18 cellular contexts compared by ENCODE assay signal in the genomic region with DNA sequence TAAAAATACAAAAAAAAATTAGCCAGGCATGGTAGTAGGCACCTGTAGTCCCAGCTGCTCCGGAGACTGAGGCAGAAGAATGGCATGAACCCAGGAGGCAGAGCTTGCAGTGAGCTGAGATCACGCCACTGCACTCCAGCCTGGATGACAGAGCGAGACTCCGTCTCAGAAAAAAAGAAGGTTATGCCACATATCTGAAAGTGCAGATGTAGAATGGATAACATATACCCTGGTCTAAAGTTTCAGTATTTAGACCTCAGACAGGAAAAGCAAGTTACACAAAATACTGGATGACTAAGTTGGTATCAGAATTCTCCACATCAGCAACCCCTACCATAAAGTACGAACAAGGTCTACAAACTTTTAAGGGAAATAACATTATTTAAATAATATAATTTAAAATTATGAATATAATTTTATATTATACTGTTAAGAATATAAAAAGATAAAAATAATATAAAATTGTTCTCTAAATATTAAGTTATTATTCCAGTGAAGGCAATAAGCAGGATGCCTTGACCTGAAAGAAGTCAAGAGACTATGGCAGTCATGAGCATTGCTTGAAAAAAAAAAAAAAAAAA.
A peak's percentile ranks its signal among the peaks of the same experiment; 100 is the strongest.
DNase-seq lines count a peak whose midpoint lies in the region; ATAC-seq and TF ChIP-seq lines count a peak whose summit lies in the region.
"Had no signal": no experiment of that assay in that cellular context is flagged by ENCODE, and none has a peak within 500 bp of the region (broad histone marks: within the 10 kb centered on the region; RNA-seq: fewer than 3 reads in every experiment).

No MANE protein-coding gene starts in this region.

- peak overlapping the region; percentile 62 for H3K27ac Mint-ChIP-seq in activated CD4-positive, alpha-beta T cell treated with anti-CD3 and anti-CD28 coated beads, Interleukin-2, amount 10 ng/mL, durations not matched to agents 24 days and 14 days
- H3K27ac Mint-ChIP-seq in WTC11 (no peak overlapping the region), endothelial cell (ENCODE audit: unreplicated experiment) (no peak overlapping the region)
- peak overlapping the region; percentile 73 for H3K27ac Mint-ChIP-seq in stimulated activated memory B cell treated with anti-CD40 and anti-IgM and Interleukin-4, amounts not matched to agents 10 μg/mL and 1 μg/mL and 100 μg/mL, for 72 hours
- H3K27ac Mint-ChIP-seq: immature natural killer cell had no signal

- intact Hi-C loops in activated CD4-positive, alpha-beta T cell treated with anti-CD3 and anti-CD28 coated beads, Interleukin-2, amount 10 ng/mL, durations not matched to agents 24 days and 14 days (cut with micrococcal nuclease), result loop anchor here (1.0 to 5.0 kb wide), 4 partner anchors 34 to 275 kb away; a partner anchor contains a TSS

- POLR2A ChIA-PET in WTC11 (lab: Charles Lee), result no interaction called here

- DNase-seq in activated CD4-positive, alpha-beta T cell treated with anti-CD3 and anti-CD28 coated beads, Interleukin-2, amount 10 ng/mL, durations not matched to agents 24 days and 14 days, result no peak
- DNase-seq in activated CD4-positive, alpha-beta T cell treated with anti-CD3 and anti-CD28 coated beads for 4 hours, result no peak
- no peak for DNase-seq in WTC11 (ENCODE audit: low spot score)
- no peak for DNase-seq in stimulated activated CD4-positive, alpha-beta T cell treated with anti-CD3 and anti-CD28 coated beads, Interleukin-1b, Interleukin-23, amount 100 ng/mL, for 48 hours
- DNase-seq in endothelial cell (ENCODE audit: low spot score), result no peak
- DNase-seq: activated CD8-positive, alpha-beta memory T cell treated with anti-CD3 and anti-CD28 coated beads, Interleukin-2, amount 50 U/mL, for 48 hours; activated naive CD4-positive, alpha-beta T cell; foreskin fibroblast; immature natural killer cell; left ventricle myocardium superior; NCI-H2081; NCI-H446; psoas muscle; stimulated activated CD4-positive, alpha-beta T cell treated with anti-CD3 and anti-CD28 coated beads, Interleukin-2, amount 100 ng/mL, for 48 hours had no signal

- H3K27me3 Mint-ChIP-seq in activated CD4-positive, alpha-beta T cell treated with anti-CD3 and anti-CD28 coated beads, Interleukin-2, amount 10 ng/mL, durations not matched to agents 24 days and 14 days, result no peaks in the 10 kb centered on the region
- no peaks in the 10 kb centered on the region for H3K27me3 Mint-ChIP-seq in WTC11 (ENCODE audit: low read depth)
- H3K27me3 Mint-ChIP-seq in stimulated activated memory B cell treated with anti-CD40 and anti-IgM and Interleukin-4, amounts not matched to agents 10 μg/mL and 1 μg/mL and 100 μg/mL, for 72 hours, result no peaks in the 10 kb centered on the region
- H3K27me3 Mint-ChIP-seq in endothelial cell (ENCODE audit: unreplicated experiment), result no peaks in the 10 kb centered on the region
- H3K27me3 Mint-ChIP-seq: central memory CD8-positive, alpha-beta T cell had no signal

- H3K9me3 Mint-ChIP-seq in activated CD4-positive, alpha-beta T cell treated with anti-CD3 and anti-CD28 coated beads, Interleukin-2, amount 10 ng/mL, durations not matched to agents 24 days and 14 days, result peaks cover 8% of the 10 kb centered on the region
- peaks cover 9% of the 10 kb centered on the region for H3K9me3 Mint-ChIP-seq in WTC11
- H3K9me3 Mint-ChIP-seq in stimulated activated memory B cell treated with anti-CD40 and anti-IgM and Interleukin-4, amounts not matched to agents 10 μg/mL and 1 μg/mL and 100 μg/mL, for 72 hours, result peaks cover 7% of the 10 kb centered on the region
- H3K9me3 Mint-ChIP-seq in endothelial cell (ENCODE audit: unreplicated experiment), result no peaks in the 10 kb centered on the region
- H3K9me3 Mint-ChIP-seq: central memory CD8-positive, alpha-beta T cell; immature natural killer cell had no signal

- CTCF ChIA-PET in WTC11 (lab: Charles Lee), result no interaction called here

- TF ChIP-seq CTCF in WTC11 (IDR thresholded peaks at IDR 0.05) (no peak), endothelial cell (IDR thresholded peaks at IDR 0.05; ENCODE audit: unreplicated experiment) (no peak)

- H3K4me1 Mint-ChIP-seq in activated CD4-positive, alpha-beta T cell treated with anti-CD3 and anti-CD28 coated beads, Interleukin-2, amount 10 ng/mL, durations not matched to agents 24 days and 14 days, result peaks cover 43% of the 10 kb centered on the region
- H3K4me1 Mint-ChIP-seq in WTC11 (peaks cover 11% of the 10 kb centered on the region), endothelial cell (ENCODE audit: unreplicated experiment) (peaks cover 9% of the 10 kb centered on the region)
- peaks cover 31% of the 10 kb centered on the region for H3K4me1 Mint-ChIP-seq in stimulated activated memory B cell treated with anti-CD40 and anti-IgM and Interleukin-4, amounts not matched to agents 10 μg/mL and 1 μg/mL and 100 μg/mL, for 72 hours

- peak overlapping the region; percentile 43 for H3K4me3 Mint-ChIP-seq in activated CD4-positive, alpha-beta T cell treated with anti-CD3 and anti-CD28 coated beads, Interleukin-2, amount 10 ng/mL, durations not matched to agents 24 days and 14 days
- H3K4me3 Mint-ChIP-seq in WTC11 (no peak overlapping the region), endothelial cell (ENCODE audit: unreplicated experiment) (no peak overlapping the region)
- no peak overlapping the region for H3K4me3 Mint-ChIP-seq in stimulated activated memory B cell treated with anti-CD40 and anti-IgM and Interleukin-4, amounts not matched to agents 10 μg/mL and 1 μg/mL and 100 μg/mL, for 72 hours
- H3K4me3 Mint-ChIP-seq: central memory CD8-positive, alpha-beta T cell; immature natural killer cell had no signal

- ATAC-seq in GM18858 (IDR thresholded peaks at IDR 0.05; ENCODE audit: unreplicated experiment), result peak; percentile 1
- no peak for ATAC-seq in WTC11
- no peak for ATAC-seq in stimulated activated memory B cell treated with anti-CD40 and anti-IgM and Interleukin-4, amounts not matched to agents 10 μg/mL and 1 μg/mL and 100 μg/mL, for 72 hours
- no peak for ATAC-seq in GM18861 (IDR thresholded peaks at IDR 0.05; ENCODE audit: unreplicated experiment)
- ATAC-seq: psoas muscle had no signal

- H3K36me3 Mint-ChIP-seq in activated CD4-positive, alpha-beta T cell treated with anti-CD3 and anti-CD28 coated beads, Interleukin-2, amount 10 ng/mL, durations not matched to agents 24 days and 14 days (ENCODE audit: low read depth), result peaks cover 13% of the 10 kb centered on the region
- H3K36me3 Mint-ChIP-seq in WTC11 (no peaks in the 10 kb centered on the region), endothelial cell (ENCODE audit: low read depth, unreplicated experiment) (no peaks in the 10 kb centered on the region)
- peaks cover 20% of the 10 kb centered on the region for H3K36me3 Mint-ChIP-seq in stimulated activated memory B cell treated with anti-CD40 and anti-IgM and Interleukin-4, amounts not matched to agents 10 μg/mL and 1 μg/mL and 100 μg/mL, for 72 hours

TF ChIP-seq in WTC11, 78 proteins besides CTCF, POLR2A, EP300 and RAD21 (continues in another document):
- TF ChIP-seq, protein P1, sequence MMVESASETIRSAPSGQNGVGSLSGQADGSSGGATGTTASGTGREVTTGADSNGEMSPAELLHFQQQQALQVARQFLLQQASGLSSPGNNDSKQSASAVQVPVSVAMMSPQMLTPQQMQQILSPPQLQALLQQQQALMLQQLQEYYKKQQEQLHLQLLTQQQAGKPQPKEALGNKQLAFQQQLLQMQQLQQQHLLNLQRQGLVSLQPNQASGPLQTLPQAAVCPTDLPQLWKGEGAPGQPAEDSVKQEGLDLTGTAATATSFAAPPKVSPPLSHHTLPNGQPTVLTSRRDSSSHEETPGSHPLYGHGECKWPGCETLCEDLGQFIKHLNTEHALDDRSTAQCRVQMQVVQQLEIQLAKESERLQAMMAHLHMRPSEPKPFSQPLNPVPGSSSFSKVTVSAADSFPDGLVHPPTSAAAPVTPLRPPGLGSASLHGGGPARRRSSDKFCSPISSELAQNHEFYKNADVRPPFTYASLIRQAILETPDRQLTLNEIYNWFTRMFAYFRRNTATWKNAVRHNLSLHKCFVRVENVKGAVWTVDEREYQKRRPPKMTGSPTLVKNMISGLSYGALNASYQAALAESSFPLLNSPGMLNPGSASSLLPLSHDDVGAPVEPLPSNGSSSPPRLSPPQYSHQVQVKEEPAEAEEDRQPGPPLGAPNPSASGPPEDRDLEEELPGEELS (CRISPR knock-in tag; IDR thresholded peaks at IDR 0.05), result no peak
- TF ChIP-seq, protein P2, sequence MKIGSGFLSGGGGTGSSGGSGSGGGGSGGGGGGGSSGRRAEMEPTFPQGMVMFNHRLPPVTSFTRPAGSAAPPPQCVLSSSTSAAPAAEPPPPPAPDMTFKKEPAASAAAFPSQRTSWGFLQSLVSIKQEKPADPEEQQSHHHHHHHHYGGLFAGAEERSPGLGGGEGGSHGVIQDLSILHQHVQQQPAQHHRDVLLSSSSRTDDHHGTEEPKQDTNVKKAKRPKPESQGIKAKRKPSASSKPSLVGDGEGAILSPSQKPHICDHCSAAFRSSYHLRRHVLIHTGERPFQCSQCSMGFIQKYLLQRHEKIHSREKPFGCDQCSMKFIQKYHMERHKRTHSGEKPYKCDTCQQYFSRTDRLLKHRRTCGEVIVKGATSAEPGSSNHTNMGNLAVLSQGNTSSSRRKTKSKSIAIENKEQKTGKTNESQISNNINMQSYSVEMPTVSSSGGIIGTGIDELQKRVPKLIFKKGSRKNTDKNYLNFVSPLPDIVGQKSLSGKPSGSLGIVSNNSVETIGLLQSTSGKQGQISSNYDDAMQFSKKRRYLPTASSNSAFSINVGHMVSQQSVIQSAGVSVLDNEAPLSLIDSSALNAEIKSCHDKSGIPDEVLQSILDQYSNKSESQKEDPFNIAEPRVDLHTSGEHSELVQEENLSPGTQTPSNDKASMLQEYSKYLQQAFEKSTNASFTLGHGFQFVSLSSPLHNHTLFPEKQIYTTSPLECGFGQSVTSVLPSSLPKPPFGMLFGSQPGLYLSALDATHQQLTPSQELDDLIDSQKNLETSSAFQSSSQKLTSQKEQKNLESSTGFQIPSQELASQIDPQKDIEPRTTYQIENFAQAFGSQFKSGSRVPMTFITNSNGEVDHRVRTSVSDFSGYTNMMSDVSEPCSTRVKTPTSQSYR (CRISPR knock-in tag; IDR thresholded peaks at IDR 0.05), result no peak
- TF ChIP-seq, protein P3, sequence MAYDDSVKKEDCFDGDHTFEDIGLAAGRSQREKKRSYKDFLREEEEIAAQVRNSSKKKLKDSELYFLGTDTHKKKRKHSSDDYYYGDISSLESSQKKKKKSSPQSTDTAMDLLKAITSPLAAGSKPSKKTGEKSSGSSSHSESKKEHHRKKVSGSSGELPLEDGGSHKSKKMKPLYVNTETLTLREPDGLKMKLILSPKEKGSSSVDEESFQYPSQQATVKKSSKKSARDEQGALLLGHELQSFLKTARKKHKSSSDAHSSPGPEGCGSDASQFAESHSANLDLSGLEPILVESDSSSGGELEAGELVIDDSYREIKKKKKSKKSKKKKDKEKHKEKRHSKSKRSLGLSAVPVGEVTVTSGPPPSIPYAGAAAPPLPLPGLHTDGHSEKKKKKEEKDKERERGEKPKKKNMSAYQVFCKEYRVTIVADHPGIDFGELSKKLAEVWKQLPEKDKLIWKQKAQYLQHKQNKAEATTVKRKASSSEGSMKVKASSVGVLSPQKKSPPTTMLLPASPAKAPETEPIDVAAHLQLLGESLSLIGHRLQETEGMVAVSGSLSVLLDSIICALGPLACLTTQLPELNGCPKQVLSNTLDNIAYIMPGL (CRISPR knock-in tag; IDR thresholded peaks at IDR 0.05), result no peak
- TF ChIP-seq HMGA2 (CRISPR knock-in tag; IDR thresholded peaks at IDR 0.05), result peak; percentile 94
- no peak for TF ChIP-seq SOX15 (CRISPR knock-in tag; IDR thresholded peaks at IDR 0.05)

Comparison
In these comparisons a context has a peak if more than half of its experiments do, and no peak if none do; other contexts are left out.
1. H3K27ac Mint-ChIP-seq: peak in activated CD4-positive, alpha-beta T cell treated with anti-CD3 and anti-CD28 coated beads, Interleukin-2, amount 10 ng/mL, durations not matched to agents 24 days and 14 days (single experiment) and stimulated activated memory B cell treated with anti-CD40 and anti-IgM and Interleukin-4, amounts not matched to agents 10 μg/mL and 1 μg/mL and 100 μg/mL, for 72 hours (single experiment); none in WTC11 (single experiment) and endothelial cell (single experiment).